Comparison of ENCODE assay signal across 11 cellular contexts in genomic region chr1:80892452-80892995, GRCh38.
A peak's percentile ranks its signal among the peaks of the same experiment; 100 is the strongest.
DNase-seq lines count a peak whose midpoint lies in the region; ATAC-seq and TF ChIP-seq lines count a peak whose summit lies in the region.
"Had no signal": no experiment of that assay in that cellular context is flagged by ENCODE, and none has a peak within 500 bp of the region (broad histone marks: within the 10 kb centered on the region; RNA-seq: fewer than 3 reads in every experiment).

No MANE protein-coding gene starts in this region.

- WGBS in transverse colon (ENCODE audit: low coverage in 1 of 2), 2 donors = 22 to 37% methylated on average over 2 to 4 of the region's 4 CpGs

- TF ChIP-seq EP300 in transverse colon (IDR thresholded peaks at IDR 0.05; ENCODE audit: low read depth) = no peak

- intact Hi-C loops in transverse colon (cut with DNase I; ENCODE audit: low total_unique reads) = no loop called here
- intact Hi-C loops in Right ventricle myocardium superior (cut with DNase I) = no loop called here

- ATAC-seq in Right ventricle myocardium superior (ENCODE audit: poor library complexity) = no peak
- ATAC-seq: activated T-cell treated with anti-CD3 and anti-CD28 coated beads, Interleukin-2, amount 50 U/mL, for 4 hours had no signal

- DNase-seq in HAP-1 (ENCODE audit: low spot score in 2 of 2) (peak; percentile 27 to 83), SK-MEL-5 (ENCODE audit: low read depth, low spot score) (peak; percentile 4), fibroblast of pulmonary artery (ENCODE audit: low read depth) (peak; percentile 26), retinal pigment epithelial cell (ENCODE audit: low read depth) (peak; percentile 34), transverse colon (no peak), Right ventricle myocardium superior (no peak)
- no peak for DNase-seq in activated CD4-positive, alpha-beta T cell treated with anti-CD3 and anti-CD28 coated beads, Interleukin-2, amount 50 U/mL, for 48 hours
- DNase-seq: activated T-cell treated with anti-CD3 and anti-CD28 coated beads, Interleukin-2, amount 50 U/mL, for 4 hours; CD4-positive, alpha-beta memory T cell; NCI-H1694; right lobe of liver had no signal

- no peaks in the 10 kb centered on the region for H3K36me3 ChIP-seq in HAP-1 (replicated peaks)
- H3K36me3 ChIP-seq in transverse colon = no peaks in the 10 kb centered on the region
- H3K36me3 ChIP-seq: right lobe of liver had no signal

- peaks cover 19% of the 10 kb centered on the region for H3K4me1 ChIP-seq in HAP-1
- H3K4me1 ChIP-seq in transverse colon = peaks cover 0 to 8% (median 0%) of the 10 kb centered on the region in 4 donors
- H3K4me1 ChIP-seq: right lobe of liver had no signal

- H3K9me3 ChIP-seq in HAP-1 (no peaks in the 10 kb centered on the region), transverse colon (no peaks in the 10 kb centered on the region)
- H3K9me3 ChIP-seq: right lobe of liver had no signal

- TF ChIP-seq POLR2A in transverse colon (IDR thresholded peaks at IDR 0.05) = no peak

- H3K27me3 ChIP-seq in HAP-1 (ENCODE audit: low read depth) (no peaks in the 10 kb centered on the region), transverse colon (no peaks in the 10 kb centered on the region)
- H3K27me3 ChIP-seq: right lobe of liver had no signal

- H3K27ac ChIP-seq in transverse colon = no peak overlapping the region
- H3K27ac ChIP-seq: right lobe of liver had no signal

- H3K4me3 ChIP-seq in HAP-1 (no peak overlapping the region), fibroblast of pulmonary artery (replicated peaks; ENCODE audit: low read depth, low read length) (no peak overlapping the region), retinal pigment epithelial cell (ENCODE audit: low read length) (no peak overlapping the region), transverse colon (no peak overlapping the region)
- H3K4me3 ChIP-seq: right lobe of liver had no signal

- no peak for TF ChIP-seq CTCF in fibroblast of pulmonary artery (IDR thresholded peaks at IDR 0.05; ENCODE audit: low read length, missing control alignments)
- TF ChIP-seq CTCF in retinal pigment epithelial cell (conservative IDR thresholded peaks at IDR 0.05; ENCODE audit: low read depth, low read length) = no peak
- no peak for TF ChIP-seq CTCF in transverse colon (IDR thresholded peaks at IDR 0.05)

- in situ Hi-C loops in HAP-1 (cut with MboI; ENCODE audit: low sequenced_read_pairs) = no loop called here
- in situ Hi-C loops in SK-MEL-5 (cut with HindIII; ENCODE audit: low pct_unique_long_range_greater_than_20kb, low sequenced_read_pairs) = no loop called here
- in situ Hi-C loops in transverse colon (cut with MboI; ENCODE audit: low pct_ligation_motif_present in 1 of 4, low pct_unique_long_range_greater_than_20kb in 1 of 4, low sequenced_read_pairs in 3 of 4) = no loop called here

Comparison
In these comparisons a context has a peak if more than half of its experiments do, and no peak if none do; other contexts are left out.
1. DNase-seq: peak in HAP-1 (2 of 2), SK-MEL-5 (single experiment), fibroblast of pulmonary artery (single experiment) and retinal pigment epithelial cell (single experiment); none in transverse colon (single experiment), Right ventricle myocardium superior (single experiment) and activated CD4-positive, alpha-beta T cell treated with anti-CD3 and anti-CD28 coated beads, Interleukin-2, amount 50 U/mL, for 48 hours (0 of 2).